In genomic region chr9:71850996-71851395, GRCh38 we compare ENCODE assay signal across 23 cellular contexts.
"Had no signal": no experiment of that assay in that cellular context is flagged by ENCODE, and none has a peak within 500 bp of the region (broad histone marks: within the 10 kb centered on the region; RNA-seq: fewer than 3 reads in every experiment).

No MANE protein-coding gene starts in this region.

- H3K9me3 ChIP-seq: colonic mucosa, esophagus muscularis mucosa, esophagus squamous epithelium, gastrocnemius medialis, gastroesophageal sphincter had no signal

- H3K4me3 ChIP-seq: colonic mucosa, coronary artery, dorsolateral prefrontal cortex, esophagus muscularis mucosa, esophagus squamous epithelium, gastrocnemius medialis, gastroesophageal sphincter, heart left ventricle, heart right ventricle had no signal

- H3K27me3 ChIP-seq: colonic mucosa, dorsolateral prefrontal cortex, esophagus muscularis mucosa, esophagus squamous epithelium, foreskin keratinocyte, gastrocnemius medialis, gastroesophageal sphincter, heart left ventricle, heart right ventricle had no signal

- H3K36me3 ChIP-seq: colonic mucosa, esophagus muscularis mucosa, esophagus squamous epithelium, gastrocnemius medialis, gastroesophageal sphincter, heart left ventricle, heart right ventricle had no signal

- H3K27ac ChIP-seq: colonic mucosa, coronary artery, dorsolateral prefrontal cortex, epithelial cell of prostate, esophagus muscularis mucosa, esophagus squamous epithelium, foreskin keratinocyte, gastrocnemius medialis, gastroesophageal sphincter, heart left ventricle, heart right ventricle had no signal

- H3K4me1 ChIP-seq: colonic mucosa, esophagus muscularis mucosa, esophagus squamous epithelium, gastrocnemius medialis, gastroesophageal sphincter, heart left ventricle, heart right ventricle had no signal

- DNase-seq: colonic mucosa; cortex of kidney; dermis blood vessel endothelial cell; dorsolateral prefrontal cortex; effector CD4-positive, alpha-beta T cell; effector CD8-positive, alpha-beta T cell; effector memory CD4-positive, alpha-beta T cell; effector memory CD8-positive, alpha-beta T cell; endodermal cell; erythroblast; esophagus squamous epithelium; foreskin fibroblast; foreskin keratinocyte; foreskin melanocyte; gastrocnemius medialis; glutamatergic neuron; head of caudate nucleus; heart left ventricle; heart right ventricle had no signal
